ENCODE assay signal across 1 cellular context in genomic region chr6:89940225-89941027, GRCh38.
TF ChIP-seq lines count a peak whose summit lies in the region.

No MANE protein-coding gene starts in this region.

TF ChIP-seq in HepG2, 621 proteins besides CTCF, POLR2A, EP300 and RAD21 (continued from another document):
- peak; percentile 30; the same call in 1 of the 2 replicates for TF ChIP-seq FOXP4 (CRISPR knock-in tag; IDR thresholded peaks at IDR 0.05)
- TF ChIP-seq RARG (CRISPR knock-in tag; IDR thresholded peaks at IDR 0.05; ENCODE audit: low read depth) = no peak
- TF ChIP-seq E2F1 (CRISPR knock-in tag; IDR thresholded peaks at IDR 0.05) = no peak
- TF ChIP-seq ZNF83 (CRISPR knock-in tag; IDR thresholded peaks at IDR 0.05; ENCODE audit: borderline replicate concordance) = no peak
- TF ChIP-seq TEAD3 (CRISPR knock-in tag; optimal IDR thresholded peaks at IDR 0.05; ENCODE audit: borderline replicate concordance) = peak; percentile 51
- TF ChIP-seq FOXJ3 (CRISPR knock-in tag; IDR thresholded peaks at IDR 0.05; ENCODE audit: borderline replicate concordance) = peak; percentile 64; the same call in 1 of the 2 replicates
- no peak for TF ChIP-seq NFIB (CRISPR knock-in tag; IDR thresholded peaks at IDR 0.05; ENCODE audit: borderline replicate concordance)
- TF ChIP-seq HOXA5 (CRISPR knock-in tag; IDR thresholded peaks at IDR 0.05) = 0 out of 2 replicates have a peak, but pooled peaks have one; percentile 6
- TF ChIP-seq ZFP36L1 (CRISPR knock-in tag; IDR thresholded peaks at IDR 0.05) = no peak
